ENCODE assay signal across 15 cellular contexts in genomic region chr4:15144249-15144966, GRCh38.
DNase-seq lines count a peak whose midpoint lies in the region; ATAC-seq and TF ChIP-seq lines count a peak whose summit lies in the region.
"Had no signal": no experiment of that assay in that cellular context is flagged by ENCODE, and none has a peak within 500 bp of the region (broad histone marks: within the 10 kb centered on the region; RNA-seq: fewer than 3 reads in every experiment).

No MANE protein-coding gene starts in this region.

- H4K20me1 ChIP-seq in osteoblast (ENCODE audit: insufficient read depth, low read length), result no peaks in the 10 kb centered on the region

- H3K9me3 ChIP-seq in osteoblast (ENCODE audit: low read depth, low read length), result no peaks in the 10 kb centered on the region

- H2AFZ ChIP-seq in osteoblast (ENCODE audit: low read length), result peak overlapping the region; percentile 81

- no peak for ATAC-seq in HG03108 (IDR thresholded peaks at IDR 0.05; ENCODE audit: unreplicated experiment)
- ATAC-seq: foreskin keratinocyte had no signal

- DNase-seq in NCI-H510A treated with DMSO at 0.1 percent for 48 hours (lab: John Stamatoyannopoulos, UW), result peak; percentile 18
- no peak for DNase-seq in NCI-H510A (lab: John Stamatoyannopoulos, UW)
- peak; percentile 72 to 84 for DNase-seq in NCI-H524 (lab: John Stamatoyannopoulos, UW)
- peak; percentile 55 for DNase-seq in choroid plexus epithelial cell (ENCODE audit: low read depth)
- DNase-seq in osteoblast (ENCODE audit: insufficient read length, low spot score, missing footprints), result no peak
- no peak for DNase-seq in stimulated activated CD8-positive, alpha-beta memory T cell treated with anti-CD3 and anti-CD28 coated beads, Interleukin-4, amount 100 ng/mL, for 48 hours
- no peak for DNase-seq in stimulated activated CD4-positive, alpha-beta T cell treated with anti-CD3 and anti-CD28 coated beads, Interleukin-4, amount 100 ng/mL, for 24 hours
- DNase-seq: activated CD8-positive, alpha-beta memory T cell treated with anti-CD3 and anti-CD28 coated beads for 24 hours; activated naive CD4-positive, alpha-beta T cell; foreskin keratinocyte; islet precursor cell; NCI-H1417 treated with DMSO at 0.1 percent for 48 hours; spleen; T1000 had no signal

- no peaks in the 10 kb centered on the region for H3K79me2 ChIP-seq in osteoblast (ENCODE audit: insufficient read depth, low read length)

- H3K4me3 ChIP-seq in choroid plexus epithelial cell (ENCODE audit: low read depth, low read length), result no peak overlapping the region
- peak overlapping the region; percentile 21 for H3K4me3 ChIP-seq in osteoblast (ENCODE audit: insufficient read depth, low read length)
- H3K4me3 ChIP-seq: spleen had no signal

- H3K27ac ChIP-seq in osteoblast (ENCODE audit: low read depth, low read length), result no peak overlapping the region
- H3K27ac ChIP-seq: foreskin keratinocyte, spleen had no signal

- H3K4me1 ChIP-seq in osteoblast (ENCODE audit: insufficient read depth, low read length), result peaks cover 15% of the 10 kb centered on the region
- H3K4me1 ChIP-seq: foreskin keratinocyte had no signal

- TF ChIP-seq CTCF in choroid plexus epithelial cell (conservative IDR thresholded peaks at IDR 0.05; ENCODE audit: low read depth, low read length) (peak; percentile 54), osteoblast (IDR thresholded peaks at IDR 0.05; ENCODE audit: extremely low read depth, low read depth, low read length) (no peak)

- H3K36me3 ChIP-seq in osteoblast (ENCODE audit: insufficient read depth, low read length), result no peaks in the 10 kb centered on the region
- H3K36me3 ChIP-seq: spleen had no signal

- H3K27me3 ChIP-seq in osteoblast (ENCODE audit: insufficient read depth, low read length), result no peaks in the 10 kb centered on the region
- H3K27me3 ChIP-seq: spleen had no signal

- H3K4me2 ChIP-seq in osteoblast (ENCODE audit: insufficient read depth, low read length), result peak overlapping the region; percentile 35

Comparison
In these comparisons a context has a peak if more than half of its experiments do, and no peak if none do; other contexts are left out.
1. DNase-seq: peak in NCI-H510A treated with DMSO at 0.1 percent for 48 hours (single experiment), NCI-H524 (2 of 2) and choroid plexus epithelial cell (single experiment); none in NCI-H510A (single experiment), osteoblast (single experiment), stimulated activated CD8-positive, alpha-beta memory T cell treated with anti-CD3 and anti-CD28 coated beads, Interleukin-4, amount 100 ng/mL, for 48 hours (single experiment) and stimulated activated CD4-positive, alpha-beta T cell treated with anti-CD3 and anti-CD28 coated beads, Interleukin-4, amount 100 ng/mL, for 24 hours (single experiment).